16 cellular contexts compared by ENCODE assay signal in the genomic region with DNA sequence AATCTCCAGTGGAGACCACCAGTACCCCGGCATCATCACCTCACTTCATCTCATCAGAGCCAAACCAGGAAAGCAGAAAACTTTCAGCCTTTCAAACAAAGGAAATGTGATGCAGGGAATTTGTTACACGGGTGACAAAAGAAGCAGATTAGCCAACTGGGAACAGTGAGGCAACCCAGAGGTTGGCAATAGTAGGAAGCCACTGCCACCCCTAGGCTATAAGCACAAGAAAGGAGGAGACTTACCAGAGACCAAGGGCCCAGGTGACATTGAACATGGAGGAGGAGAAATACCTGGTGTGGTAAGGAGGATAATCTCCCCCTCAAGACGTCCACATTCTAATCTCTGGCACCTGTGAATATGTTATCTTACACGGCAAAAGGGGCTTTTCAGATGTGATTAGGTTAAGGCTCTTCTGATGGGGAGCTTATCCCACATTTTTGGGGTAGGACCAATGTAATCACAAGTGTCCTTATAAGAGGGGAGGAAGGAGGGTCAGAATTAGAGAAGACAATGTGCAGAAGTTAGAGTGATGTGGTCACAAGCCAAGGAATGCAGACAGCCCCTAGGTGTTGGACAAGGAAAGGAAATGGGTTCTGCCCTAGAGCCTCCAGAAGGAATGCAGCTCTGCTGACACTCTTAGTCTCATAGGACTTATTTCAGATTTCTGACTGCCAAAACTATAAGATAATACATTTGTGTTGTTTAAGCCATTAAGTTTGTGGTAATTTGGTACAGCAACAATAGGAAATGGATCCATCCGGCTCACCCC.
"Had no signal": no experiment of that assay in that cellular context is flagged by ENCODE, and none has a peak within 500 bp of the region (broad histone marks: within the 10 kb centered on the region; RNA-seq: fewer than 3 reads in every experiment).

No MANE protein-coding gene starts in this region.

- H3K36me3 Mint-ChIP-seq: stimulated activated memory B cell treated with anti-CD40 and anti-IgM and Interleukin-4, amounts not matched to agents 10 μg/mL and 1 μg/mL and 100 μg/mL, for 72 hours had no signal

- DNase-seq: activated CD4-positive, alpha-beta memory T cell treated with anti-CD3 and anti-CD28 coated beads, Interleukin-2, amount 10 ng/mL, durations not matched to agents 7 days and 5 days; activated CD4-positive, alpha-beta T cell treated with anti-CD3 and anti-CD28 coated beads for 48 hours; activated naive CD8-positive, alpha-beta T cell treated with anti-CD3 and anti-CD28 coated beads for 36 hours; activated T-cell treated with anti-CD3 and anti-CD28 coated beads, Interleukin-2, amount 50 U/mL, for 1 hour; effector memory CD4-positive, alpha-beta T cell; small intestine; stimulated activated CD4-positive, alpha-beta T cell treated with anti-CD3 and anti-CD28 coated beads, Interleukin-15, amount 100 ng/mL, for 24 hours; stomach; T-helper 2 cell; transverse colon had no signal

- H3K4me3 ChIP-seq: esophagus muscularis mucosa, gastroesophageal sphincter, stomach, transverse colon had no signal

- H3K36me3 ChIP-seq: esophagus muscularis mucosa, gastroesophageal sphincter, stomach, transverse colon had no signal

- H3K9me3 ChIP-seq: gastroesophageal sphincter, stomach, transverse colon had no signal

- H3K4me3 Mint-ChIP-seq: activated CD4-positive, alpha-beta memory T cell treated with anti-CD3 and anti-CD28 coated beads, Interleukin-2, amount 10 ng/mL, durations not matched to agents 7 days and 5 days; activated naive CD8-positive, alpha-beta T cell treated with anti-CD3 and anti-CD28 coated beads for 36 hours; central memory CD8-positive, alpha-beta T cell; memory B cell; nephron; stimulated activated memory B cell treated with anti-CD40 and anti-IgM and Interleukin-4, amounts not matched to agents 10 μg/mL and 1 μg/mL and 100 μg/mL, for 72 hours had no signal

- H3K9me3 Mint-ChIP-seq: activated CD4-positive, alpha-beta memory T cell treated with anti-CD3 and anti-CD28 coated beads, Interleukin-2, amount 10 ng/mL, durations not matched to agents 7 days and 5 days; central memory CD8-positive, alpha-beta T cell; memory B cell; nephron; stimulated activated memory B cell treated with anti-CD40 and anti-IgM and Interleukin-4, amounts not matched to agents 10 μg/mL and 1 μg/mL and 100 μg/mL, for 72 hours had no signal

- H3K27me3 ChIP-seq: esophagus muscularis mucosa, gastroesophageal sphincter, stomach, transverse colon had no signal

- H3K27ac Mint-ChIP-seq: activated CD4-positive, alpha-beta memory T cell treated with anti-CD3 and anti-CD28 coated beads, Interleukin-2, amount 10 ng/mL, durations not matched to agents 7 days and 5 days; activated naive CD8-positive, alpha-beta T cell treated with anti-CD3 and anti-CD28 coated beads for 36 hours; memory B cell; stimulated activated memory B cell treated with anti-CD40 and anti-IgM and Interleukin-4, amounts not matched to agents 10 μg/mL and 1 μg/mL and 100 μg/mL, for 72 hours had no signal

- ATAC-seq: gastroesophageal sphincter; stimulated activated memory B cell treated with anti-CD40 and anti-IgM and Interleukin-4, amounts not matched to agents 10 μg/mL and 1 μg/mL and 100 μg/mL, for 72 hours had no signal

- H3K27me3 Mint-ChIP-seq: activated naive CD8-positive, alpha-beta T cell treated with anti-CD3 and anti-CD28 coated beads for 36 hours; central memory CD8-positive, alpha-beta T cell; stimulated activated memory B cell treated with anti-CD40 and anti-IgM and Interleukin-4, amounts not matched to agents 10 μg/mL and 1 μg/mL and 100 μg/mL, for 72 hours had no signal

- H3K27ac ChIP-seq: esophagus muscularis mucosa, gastroesophageal sphincter, transverse colon had no signal
